8 cellular contexts compared by ENCODE assay signal in genomic region chr1:173430707-173431662, GRCh38. TPM values are rescaled to one million over a fixed set of nuclear protein-coding genes. Genes with fewer than 3 reads are reported as not detected.
DNase-seq lines count a peak whose midpoint lies in the region; ATAC-seq and TF ChIP-seq lines count a peak whose summit lies in the region.

No MANE protein-coding gene starts in this region.

- DNase-seq in DMS153 (lab: John Stamatoyannopoulos, UW) (peak; percentile 80), HFF-Myc (ENCODE audit: extremely low read depth, low read depth) (peak; percentile 83), NCI-H187 (lab: John Stamatoyannopoulos, UW) (peak; percentile 76 to 85), T-helper 1 cell (peak; percentile 59 to 84 (median 77)), amygdala (lab: John Stamatoyannopoulos, UW) (peak in 54 of 56 donors; percentile 6 to 96 (median 63)), hepatic stellate cell (ENCODE audit: low spot score) (peak; percentile 35), renal cortical epithelial cell (ENCODE audit: low read depth) (peak; percentile 81)

- TF ChIP-seq CTCF in HFF-Myc (IDR thresholded peaks at IDR 0.05; ENCODE audit: low read depth, low read length, missing control alignments), result peak; percentile 89

- H3K4me3 ChIP-seq in HFF-Myc (replicated peaks; ENCODE audit: low read depth, low read length), result no peak overlapping the region

- ATAC-seq in HG03442 (IDR thresholded peaks at IDR 0.05; ENCODE audit: unreplicated experiment), result no peak

RNA-seq across cellular contexts. Expression of gene PRDX6, which starts 46.1 kb away (rescaled TPM):
- total RNA-seq in renal cortical epithelial cell, result 354 and 387 TPM in 2 replicates
